Comparison of ENCODE assay signal across 8 cellular contexts in genomic region chr2:232230557-232230956, GRCh38.
DNase-seq lines count a peak whose midpoint lies in the region; ATAC-seq and TF ChIP-seq lines count a peak whose summit lies in the region.

No MANE protein-coding gene starts in this region.

- no peak for TF ChIP-seq EP300 in transverse colon (IDR thresholded peaks at IDR 0.05; ENCODE audit: low read depth)

- DNase-seq in activated naive CD4-positive, alpha-beta T cell treated with anti-CD3 and anti-CD28 coated beads, Interleukin-2, amount 10 ng/mL, durations not matched to agents 7 days and 5 days = peak; percentile 51
- no peak for DNase-seq in activated naive CD4-positive, alpha-beta T cell (lab: John Stamatoyannopoulos, UW)
- DNase-seq in SK-MEL-5 (ENCODE audit: low read depth, low spot score) (peak; percentile 68), foreskin keratinocyte (no peak), transverse colon (peak; percentile 26), upper lobe of right lung (no peak), putamen (ENCODE audit: low spot score) (no peak)

- H3K27me3 ChIP-seq in foreskin keratinocyte = no peaks in the 10 kb centered on the region
- H3K27me3 ChIP-seq in transverse colon = no peaks in the 10 kb centered on the region
- H3K27me3 ChIP-seq in upper lobe of right lung = no peaks in the 10 kb centered on the region

- peak; percentile 46 for TF ChIP-seq CTCF in foreskin keratinocyte (conservative IDR thresholded peaks at IDR 0.05)
- TF ChIP-seq CTCF in transverse colon (IDR thresholded peaks at IDR 0.05) = peak in 1 of 5 experiments; percentile 8
- no peak for TF ChIP-seq CTCF in upper lobe of right lung (IDR thresholded peaks at IDR 0.05)

- H3K4me3 ChIP-seq in transverse colon = no peak overlapping the region
- H3K4me3 ChIP-seq in upper lobe of right lung = no peak overlapping the region

- ATAC-seq in foreskin keratinocyte (peak; percentile 19), HG03280 (IDR thresholded peaks at IDR 0.05; ENCODE audit: unreplicated experiment) (no peak), upper lobe of right lung (no peak)

- CTCF ChIA-PET in activated naive CD4-positive, alpha-beta T cell treated with anti-CD3 and anti-CD28 coated beads, Interleukin-2, amount 10 ng/mL, durations not matched to agents 7 days and 5 days (lab: Charles Lee) = interaction anchor here (0.6 to 2.8 kb wide), 5 partner anchors 10 to 309 kb away, joined by 3 to 17 read pairs (median 4); partner anchors contain the start of gene NPPC

- WGBS in transverse colon (ENCODE audit: low coverage in 1 of 2), 2 donors = 97 to 100% methylated on average over 2 to 3 of the region's 3 CpGs

- H3K9me3 Mint-ChIP-seq in activated naive CD4-positive, alpha-beta T cell treated with anti-CD3 and anti-CD28 coated beads, Interleukin-2, amount 10 ng/mL, durations not matched to agents 7 days and 5 days = no peaks in the 10 kb centered on the region

- intact Hi-C loops in transverse colon (cut with DNase I; ENCODE audit: low total_unique reads) (no loop called here), upper lobe of right lung (cut with DNase I) (no loop called here)

- TF ChIP-seq POLR2A in transverse colon (IDR thresholded peaks at IDR 0.05) = no peak

- no peaks in the 10 kb centered on the region for H3K36me3 Mint-ChIP-seq in activated naive CD4-positive, alpha-beta T cell treated with anti-CD3 and anti-CD28 coated beads, Interleukin-2, amount 10 ng/mL, durations not matched to agents 7 days and 5 days

- H3K36me3 ChIP-seq in transverse colon (no peaks in the 10 kb centered on the region), upper lobe of right lung (no peaks in the 10 kb centered on the region)

- H3K4me1 ChIP-seq in foreskin keratinocyte (peaks cover 6% of the 10 kb centered on the region), transverse colon (peaks cover 0 to 19% (median 12%) of the 10 kb centered on the region in 4 donors), upper lobe of right lung (no peaks in the 10 kb centered on the region)

- peaks cover 12% of the 10 kb centered on the region for H3K4me1 Mint-ChIP-seq in activated naive CD4-positive, alpha-beta T cell treated with anti-CD3 and anti-CD28 coated beads, Interleukin-2, amount 10 ng/mL, durations not matched to agents 7 days and 5 days

- H3K9me3 ChIP-seq in transverse colon (no peaks in the 10 kb centered on the region), upper lobe of right lung (no peaks in the 10 kb centered on the region)

- H3K27me3 Mint-ChIP-seq in activated naive CD4-positive, alpha-beta T cell treated with anti-CD3 and anti-CD28 coated beads, Interleukin-2, amount 10 ng/mL, durations not matched to agents 7 days and 5 days = no peaks in the 10 kb centered on the region

- H3K27ac Mint-ChIP-seq in activated naive CD4-positive, alpha-beta T cell treated with anti-CD3 and anti-CD28 coated beads, Interleukin-2, amount 10 ng/mL, durations not matched to agents 7 days and 5 days = no peak overlapping the region

- in situ Hi-C loops in SK-MEL-5 (cut with HindIII; ENCODE audit: low pct_unique_long_range_greater_than_20kb, low sequenced_read_pairs) = no loop called here
- in situ Hi-C loops in transverse colon (cut with MboI; ENCODE audit: low pct_ligation_motif_present in 1 of 4, low pct_unique_long_range_greater_than_20kb in 1 of 4, low sequenced_read_pairs in 3 of 4) = no loop called here

- no peak overlapping the region for H3K4me3 Mint-ChIP-seq in activated naive CD4-positive, alpha-beta T cell treated with anti-CD3 and anti-CD28 coated beads, Interleukin-2, amount 10 ng/mL, durations not matched to agents 7 days and 5 days

- H3K27ac ChIP-seq in foreskin keratinocyte = no peak overlapping the region
- H3K27ac ChIP-seq in transverse colon = no peak overlapping the region
- H3K27ac ChIP-seq in upper lobe of right lung = no peak overlapping the region

Comparison
In these comparisons a context has a peak if more than half of its experiments do, and no peak if none do; other contexts are left out.
1. DNase-seq: peak in activated naive CD4-positive, alpha-beta T cell treated with anti-CD3 and anti-CD28 coated beads, Interleukin-2, amount 10 ng/mL, durations not matched to agents 7 days and 5 days (single experiment), SK-MEL-5 (single experiment) and transverse colon (single experiment); none in activated naive CD4-positive, alpha-beta T cell (0 of 4), foreskin keratinocyte (0 of 2), upper lobe of right lung (single experiment) and putamen (single experiment).